9 cellular contexts compared by ENCODE assay signal in genomic region chr6:31355540-31355988, GRCh38. TPM values are rescaled to one million over a fixed set of nuclear protein-coding genes. Genes with fewer than 3 reads are reported as not detected.
DNase-seq lines count a peak whose midpoint lies in the region; ATAC-seq and TF ChIP-seq lines count a peak whose summit lies in the region.
"Had no signal": no experiment of that assay in that cellular context is flagged by ENCODE, and none has a peak within 500 bp of the region (broad histone marks: within the 10 kb centered on the region; RNA-seq: fewer than 3 reads in every experiment).

No MANE protein-coding gene starts in this region.

- BruUV-seq in A673 (replicated peaks; lab: Mats Ljungman, UMichigan), result no TSS peak

- H3K9me3 ChIP-seq in A673 (ENCODE audit: low read depth, low read length, poor library complexity, severe bottlenecking), result no peaks in the 10 kb centered on the region
- no peaks in the 10 kb centered on the region for H3K9me3 ChIP-seq in HAP-1
- H3K9me3 ChIP-seq in muscle layer of colon (ENCODE audit: low read length), result no peaks in the 10 kb centered on the region
- H3K9me3 ChIP-seq: MG63 had no signal

- H3K27ac ChIP-seq in A673 (ENCODE audit: low read depth, low read length, poor library complexity, severe bottlenecking) (no peak overlapping the region), muscle layer of colon (ENCODE audit: low read depth, low read length) (no peak overlapping the region)

- peaks cover 53% of the 10 kb centered on the region for H3K27me3 ChIP-seq in A673 (replicated peaks; ENCODE audit: insufficient read depth, low read depth, low read length, poor library complexity)
- 0 out of 2 replicates have a peak, but pooled peaks cover 3% of the 10 kb centered on the region for H3K27me3 ChIP-seq in HAP-1 (ENCODE audit: low read depth)
- peaks cover 0 to 3% of the 10 kb centered on the region in 2 donors for H3K27me3 ChIP-seq in muscle layer of colon (ENCODE audit: control insufficient read depth in 1 of 2, insufficient read depth in 2 of 2, low read length in 2 of 2)

- no peaks in the 10 kb centered on the region for H3K36me3 ChIP-seq in A673 (ENCODE audit: insufficient read depth, low read length, poor library complexity, severe bottlenecking)
- peaks cover 12% of the 10 kb centered on the region for H3K36me3 ChIP-seq in HAP-1 (replicated peaks)
- H3K36me3 ChIP-seq in muscle layer of colon (ENCODE audit: insufficient read depth, low read length), result peaks cover 7% of the 10 kb centered on the region
- H3K36me3 ChIP-seq: MG63 had no signal

- intact Hi-C loops in A673 (cut with micrococcal nuclease; ENCODE audit: unreplicated experiment), result no loop called here

- DNase-seq in A673 (ENCODE audit: low spot score), result no peak
- no peak for DNase-seq in HAP-1 (ENCODE audit: low spot score in 2 of 2)
- DNase-seq in cardiac fibroblast (ENCODE audit: low read depth in 2 of 2), result no peak
- DNase-seq in omental fat pad (ENCODE audit: low spot score), result no peak
- DNase-seq in iPS-NIHi7 (ENCODE audit: extremely low spot score), result no peak
- no peak for DNase-seq in NCI-H446 (lab: John Stamatoyannopoulos, UW)
- no peak for DNase-seq in NCI-H510A treated with DMSO at 0.1 percent for 48 hours (lab: John Stamatoyannopoulos, UW)

- no peak for ATAC-seq in omental fat pad (ENCODE audit: low FRiP score)

- CTCF ChIA-PET in A673 (lab: Charles Lee), result no interaction called here

- peak overlapping the region; percentile 72 for H3K4me3 ChIP-seq in A673 (ENCODE audit: low read depth, low read length, poor library complexity, severe bottlenecking)
- peak overlapping the region; percentile 13 for H3K4me3 ChIP-seq in HAP-1
- peak overlapping the region; percentile 71 to 75 for H3K4me3 ChIP-seq in cardiac fibroblast (replicated peaks in 1 of 2; ENCODE audit: low read depth in 2 of 2, low read length in 2 of 2)
- peak overlapping the region; percentile 35 to 64 for H3K4me3 ChIP-seq in muscle layer of colon (ENCODE audit: low read depth in 1 of 2, low read length in 2 of 2)

- H3K4me1 ChIP-seq in A673 (ENCODE audit: insufficient read depth, low read length, poor library complexity, severe bottlenecking) (peaks cover 6% of the 10 kb centered on the region), HAP-1 (no peaks in the 10 kb centered on the region), muscle layer of colon (ENCODE audit: insufficient read depth, low read length) (peaks cover 13% of the 10 kb centered on the region)

- TF ChIP-seq CTCF in A673 (conservative IDR thresholded peaks at IDR 0.05; ENCODE audit: low read depth, low read length) (no peak), cardiac fibroblast (IDR thresholded peaks at IDR 0.05; ENCODE audit: low read depth, low read length) (no peak), omental fat pad (IDR thresholded peaks at IDR 0.05) (no peak)

- POLR2A ChIA-PET in A673 (lab: Charles Lee; ENCODE audit: low non-redundant PET), result no interaction called here

- H3K9ac ChIP-seq in muscle layer of colon (ENCODE audit: low read length), result no peak overlapping the region

- in situ Hi-C loops in HAP-1 (cut with MboI; ENCODE audit: low sequenced_read_pairs), result loop anchor here (5.0 kb wide), 1 partner anchor 83 kb away; the partner anchor contains the start of gene HLA-C

RNA-seq across cellular contexts. Expression of gene HLA-B, which starts 1.4 kb away (rescaled TPM):
- total RNA-seq in A673 (2021) (27.3 and 29.9 TPM in 2 replicates), omental fat pad (1,000 to 10,000 TPM in 2 of 4 donors, 100 to 1,000 TPM in 2; 719 to 1,698 (median 1,160) TPM)

RNA-seq across cellular contexts. Expression of gene MICA, which starts 47.8 kb away (rescaled TPM):
- total RNA-seq in A673 (2021) (31.6 and 41.2 TPM in 2 replicates), omental fat pad (10 to 100 TPM; 13.7 to 18.0 (median 16.6) TPM)

Comparison
In these comparisons a context has a peak if more than half of its experiments do, and no peak if none do; other contexts are left out.
1. H3K4me3 ChIP-seq: peak in every context shown above with its lines; median percentile 73 in cardiac fibroblast; 72 in A673; 50 in muscle layer of colon; 13 in HAP-1.
2. RNA of gene HLA-B, which starts 1.4 kb away (total RNA-seq): 719 to 1,698 TPM in omental fat pad; 27.3 to 29.9 TPM in A673; every median in the first group is over 10 times any median in the second.